Comparison of ENCODE assay signal across 20 cellular contexts in genomic region chr9:7192266-7192665, GRCh38.
DNase-seq lines count a peak whose midpoint lies in the region; ATAC-seq, FAIRE-seq and TF ChIP-seq lines count a peak whose summit lies in the region.
"Had no signal": no experiment of that assay in that cellular context is flagged by ENCODE, and none has a peak within 500 bp of the region (broad histone marks: within the 10 kb centered on the region; RNA-seq: fewer than 3 reads in every experiment).

No MANE protein-coding gene starts in this region.

- DNase-seq in DMS79 (lab: John Stamatoyannopoulos, UW) (peak; percentile 43), DMS79 treated with DMSO at 0.1 percent for 48 hours (lab: John Stamatoyannopoulos, UW) (peak; percentile 66), glutamatergic neuron (peak; percentile 31), nephron progenitor cell (no peak), H54 (ENCODE audit: insufficient read length, low spot score) (no peak)
- no peak for DNase-seq in stimulated activated CD4-positive, alpha-beta T cell treated with anti-CD3 and anti-CD28 coated beads, Interleukin-4, amount 100 ng/mL, for 24 hours
- DNase-seq: C1 segment of cervical spinal cord; Calu3; CD4-positive, alpha-beta memory T cell; COR-L47; DMS53; EL; GDM1; GM23248; H9 had no signal

- H3K4me3 Mint-ChIP-seq in glutamatergic neuron (ENCODE audit: unreplicated experiment): no peak overlapping the region
- H3K4me3 Mint-ChIP-seq in nephron progenitor cell: no peak overlapping the region
- H3K4me3 Mint-ChIP-seq: CD4-positive, alpha-beta memory T cell; H9 had no signal

- FAIRE-seq in H54 (lab: Jason Lieb, UNC): no peak
- FAIRE-seq: GM12878, GM19239, H1 had no signal

- H3K4me1 Mint-ChIP-seq in glutamatergic neuron (ENCODE audit: low read depth, unreplicated experiment) (peaks cover 6% of the 10 kb centered on the region), nephron progenitor cell (peaks cover 17% of the 10 kb centered on the region)
- H3K4me1 Mint-ChIP-seq: CD4-positive, alpha-beta memory T cell had no signal

- H3K36me3 Mint-ChIP-seq in glutamatergic neuron (ENCODE audit: unreplicated experiment): peaks cover 6% of the 10 kb centered on the region
- peaks cover 19% of the 10 kb centered on the region for H3K36me3 Mint-ChIP-seq in nephron progenitor cell (ENCODE audit: low read depth)

- H3K9me3 Mint-ChIP-seq in glutamatergic neuron (ENCODE audit: unreplicated experiment) (peaks cover 3% of the 10 kb centered on the region), nephron progenitor cell (peaks cover 28% of the 10 kb centered on the region)

- no peak for TF ChIP-seq POLR2A in H54 (IDR thresholded peaks at IDR 0.05; ENCODE audit: low read depth, low read length)

- H3K27ac Mint-ChIP-seq in glutamatergic neuron (ENCODE audit: unreplicated experiment) (no peak overlapping the region), nephron progenitor cell (peak overlapping the region; percentile 53)
- H3K27ac Mint-ChIP-seq: CD4-positive, alpha-beta memory T cell; H9 had no signal

- TF ChIP-seq CTCF in glutamatergic neuron (IDR thresholded peaks at IDR 0.05; ENCODE audit: partially characterized antibody, unreplicated experiment) (no peak), nephron progenitor cell (IDR thresholded peaks at IDR 0.05) (no peak)

- no peaks in the 10 kb centered on the region for H3K27me3 Mint-ChIP-seq in glutamatergic neuron (ENCODE audit: unreplicated experiment)
- H3K27me3 Mint-ChIP-seq in nephron progenitor cell (ENCODE audit: low read depth, poor library complexity): peaks cover 2% of the 10 kb centered on the region
- H3K27me3 Mint-ChIP-seq: CD4-positive, alpha-beta memory T cell had no signal

- no peak for ATAC-seq in HG03280 (IDR thresholded peaks at IDR 0.05; ENCODE audit: unreplicated experiment)
- ATAC-seq: GM12878, HCT116 had no signal

Comparison
In these comparisons a context has a peak if more than half of its experiments do, and no peak if none do; other contexts are left out.
1. DNase-seq: peak in DMS79 (single experiment), DMS79 treated with DMSO at 0.1 percent for 48 hours (single experiment) and glutamatergic neuron (single experiment); none in nephron progenitor cell (single experiment), stimulated activated CD4-positive, alpha-beta T cell treated with anti-CD3 and anti-CD28 coated beads, Interleukin-4, amount 100 ng/mL, for 24 hours (single experiment) and H54 (single experiment).